Comparison of ENCODE assay signal across 1 cellular context in the genomic region with DNA sequence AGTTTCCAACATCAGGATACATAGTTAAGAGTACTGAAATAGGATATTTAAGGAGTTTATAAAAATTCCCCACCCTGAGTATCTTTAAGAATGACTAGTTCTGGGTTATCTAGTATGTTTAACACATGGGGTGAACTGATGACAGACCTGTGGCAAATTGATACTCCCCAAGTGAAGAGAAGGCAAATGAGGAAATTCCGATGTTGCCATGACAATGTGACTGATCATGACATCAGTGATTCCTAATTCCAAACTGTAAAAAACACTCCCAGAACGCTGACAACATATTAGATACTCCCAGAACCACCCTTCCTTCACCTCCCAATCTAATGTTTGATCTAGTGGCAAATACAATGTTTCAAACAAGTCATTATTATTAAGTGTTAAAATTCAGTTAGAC.
TF ChIP-seq lines count a peak whose summit lies in the region.

No MANE protein-coding gene starts in this region.

TF ChIP-seq in A549, 52 proteins besides CTCF, POLR2A, EP300 and RAD21 (continued from another document):
- TF ChIP-seq, protein P1, sequence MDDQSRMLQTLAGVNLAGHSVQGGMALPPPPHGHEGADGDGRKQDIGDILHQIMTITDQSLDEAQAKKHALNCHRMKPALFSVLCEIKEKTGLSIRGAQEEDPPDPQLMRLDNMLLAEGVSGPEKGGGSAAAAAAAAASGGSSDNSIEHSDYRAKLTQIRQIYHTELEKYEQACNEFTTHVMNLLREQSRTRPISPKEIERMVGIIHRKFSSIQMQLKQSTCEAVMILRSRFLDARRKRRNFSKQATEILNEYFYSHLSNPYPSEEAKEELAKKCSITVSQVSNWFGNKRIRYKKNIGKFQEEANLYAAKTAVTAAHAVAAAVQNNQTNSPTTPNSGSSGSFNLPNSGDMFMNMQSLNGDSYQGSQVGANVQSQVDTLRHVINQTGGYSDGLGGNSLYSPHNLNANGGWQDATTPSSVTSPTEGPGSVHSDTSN (IDR thresholded peaks at IDR 0.05), result no peak
- TF ChIP-seq ESRRA (IDR thresholded peaks at IDR 0.05; ENCODE audit: borderline replicate concordance, low read length), result no peak
- TF ChIP-seq HES2 (IDR thresholded peaks at IDR 0.05), result no peak
- no peak for TF ChIP-seq RARB (CRISPR knock-in tag; IDR thresholded peaks at IDR 0.05)
- no peak for TF ChIP-seq FOXS1 (CRISPR knock-in tag; IDR thresholded peaks at IDR 0.05)
- TF ChIP-seq REST (IDR thresholded peaks at IDR 0.05), result no peak
- no peak for TF ChIP-seq HEYL (CRISPR knock-in tag; IDR thresholded peaks at IDR 0.05)
- TF ChIP-seq, protein P2, sequence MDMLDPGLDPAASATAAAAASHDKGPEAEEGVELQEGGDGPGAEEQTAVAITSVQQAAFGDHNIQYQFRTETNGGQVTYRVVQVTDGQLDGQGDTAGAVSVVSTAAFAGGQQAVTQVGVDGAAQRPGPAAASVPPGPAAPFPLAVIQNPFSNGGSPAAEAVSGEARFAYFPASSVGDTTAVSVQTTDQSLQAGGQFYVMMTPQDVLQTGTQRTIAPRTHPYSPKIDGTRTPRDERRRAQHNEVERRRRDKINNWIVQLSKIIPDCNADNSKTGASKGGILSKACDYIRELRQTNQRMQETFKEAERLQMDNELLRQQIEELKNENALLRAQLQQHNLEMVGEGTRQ (IDR thresholded peaks at IDR 0.05), result no peak
- TF ChIP-seq RFX5 (IDR thresholded peaks at IDR 0.05), result no peak
- no peak for TF ChIP-seq MYC (IDR thresholded peaks at IDR 0.05; ENCODE audit: borderline replicate concordance, low read length)
- TF ChIP-seq MAFK (IDR thresholded peaks at IDR 0.05; ENCODE audit: partially characterized antibody), result no peak
TF ChIP-seq in A549: peak in this region for 0.
